ENCODE assay signal across 8 cellular contexts in genomic region chr5:32489791-32490581, GRCh38. TPM values are rescaled to one million over a fixed set of nuclear protein-coding genes. Genes with fewer than 3 reads are reported as not detected.
A peak's percentile ranks its signal among the peaks of the same experiment; 100 is the strongest.
DNase-seq lines count a peak whose midpoint lies in the region; ATAC-seq and TF ChIP-seq lines count a peak whose summit lies in the region.

No MANE protein-coding gene starts in this region.

- DNase-seq in NCI-H510A treated with DMSO at 0.1 percent for 48 hours (lab: John Stamatoyannopoulos, UW), result peak; percentile 65
- DNase-seq in NCI-H510A (lab: John Stamatoyannopoulos, UW), result no peak
- peak; percentile 94 for DNase-seq in NCI-H1105 treated with DMSO at 0.1 percent for 48 hours (lab: John Stamatoyannopoulos, UW)
- DNase-seq in activated naive CD8-positive, alpha-beta T cell treated with anti-CD3 and anti-CD28 coated beads, Interleukin-2, amount 10 ng/mL, durations not matched to agents 7 days and 5 days, result peak; percentile 55
- peak; percentile 82 to 89 for DNase-seq in cardiac muscle cell (ENCODE audit: low read depth in 1 of 2, low spot score in 1 of 2)
- DNase-seq in psoas muscle, result peak; percentile 80 to 87
- no peak for DNase-seq in vagina (ENCODE audit: extremely low spot score in 2 of 2)

- no peaks in the 10 kb centered on the region for H3K9me2 ChIP-seq in SU-DHL-6 (replicated peaks; ENCODE audit: insufficient read depth, low read length)

- peaks cover 2% of the 10 kb centered on the region for H3K27me3 Mint-ChIP-seq in activated naive CD8-positive, alpha-beta T cell treated with anti-CD3 and anti-CD28 coated beads, Interleukin-2, amount 10 ng/mL, durations not matched to agents 7 days and 5 days

- TF ChIP-seq CTCF in SU-DHL-6 (IDR thresholded peaks at IDR 0.05; ENCODE audit: insufficient read depth, low read length, poor library complexity, severe bottlenecking) (peak; percentile 42), cardiac muscle cell (IDR thresholded peaks at IDR 0.05; ENCODE audit: low read depth, low read length) (peak; percentile 67), psoas muscle (IDR thresholded peaks at IDR 0.05) (peak; percentile 74), vagina (IDR thresholded peaks at IDR 0.05) (peak; percentile 58 to 78 (median 59))

- TF ChIP-seq POLR2A in vagina (IDR thresholded peaks at IDR 0.05), result no peak

- no peaks in the 10 kb centered on the region for H3K4me1 Mint-ChIP-seq in activated naive CD8-positive, alpha-beta T cell treated with anti-CD3 and anti-CD28 coated beads, Interleukin-2, amount 10 ng/mL, durations not matched to agents 7 days and 5 days

- no peaks in the 10 kb centered on the region for H3K9me3 ChIP-seq in SU-DHL-6 (ENCODE audit: insufficient read depth, low read length)
- H3K9me3 ChIP-seq in cardiac muscle cell (ENCODE audit: low read depth), result no peaks in the 10 kb centered on the region
- H3K9me3 ChIP-seq in psoas muscle, result no peaks in the 10 kb centered on the region
- H3K9me3 ChIP-seq in vagina, result no peaks in the 10 kb centered on the region

- H3K36me3 ChIP-seq in SU-DHL-6 (ENCODE audit: low read length) (no peaks in the 10 kb centered on the region), cardiac muscle cell (no peaks in the 10 kb centered on the region), psoas muscle (ENCODE audit: insufficient read depth in 1 of 2, low read depth in 1 of 2) (no peaks in the 10 kb centered on the region), vagina (no peaks in the 10 kb centered on the region)

- intact Hi-C loops in psoas muscle (cut with DNase I), result loop anchor here (1.0 to 5.0 kb wide), 3 partner anchors 95 to 123 kb away; partner anchors contain the start of gene SUB1 (in 2 of the 2)
- intact Hi-C loops in vagina (cut with DNase I), result loop anchor here (5.0 kb wide), 2 partner anchors 102 to 122 kb away; no protein-coding TSS in a partner anchor

- no peak overlapping the region for H3K9ac ChIP-seq in SU-DHL-6 (ENCODE audit: low read length)

- no peak overlapping the region for H2AFZ ChIP-seq in SU-DHL-6 (ENCODE audit: low read depth, low read length, severe bottlenecking)

- H3K36me3 Mint-ChIP-seq in activated naive CD8-positive, alpha-beta T cell treated with anti-CD3 and anti-CD28 coated beads, Interleukin-2, amount 10 ng/mL, durations not matched to agents 7 days and 5 days, result no peaks in the 10 kb centered on the region

- H4K20me1 ChIP-seq in SU-DHL-6 (ENCODE audit: low read depth, low read length), result no peaks in the 10 kb centered on the region

- no peak overlapping the region for H3K27ac ChIP-seq in SU-DHL-6 (ENCODE audit: low read depth, low read length)
- no peak overlapping the region for H3K27ac ChIP-seq in cardiac muscle cell
- H3K27ac ChIP-seq in psoas muscle, result no peak overlapping the region
- H3K27ac ChIP-seq in vagina, result peak overlapping the region; percentile 48

- no peaks in the 10 kb centered on the region for H3K9me3 Mint-ChIP-seq in activated naive CD8-positive, alpha-beta T cell treated with anti-CD3 and anti-CD28 coated beads, Interleukin-2, amount 10 ng/mL, durations not matched to agents 7 days and 5 days

- no peaks in the 10 kb centered on the region for H3K4me1 ChIP-seq in cardiac muscle cell (ENCODE audit: low read depth)
- no peaks in the 10 kb centered on the region for H3K4me1 ChIP-seq in psoas muscle
- no peaks in the 10 kb centered on the region for H3K4me1 ChIP-seq in vagina

- H3F3A ChIP-seq in SU-DHL-6 (ENCODE audit: insufficient read depth), result no peaks in the 10 kb centered on the region

- no peak overlapping the region for H3K4me2 ChIP-seq in SU-DHL-6 (ENCODE audit: low read depth, low read length, poor library complexity, severe bottlenecking)

- H3K4me3 ChIP-seq in SU-DHL-6 (ENCODE audit: insufficient read depth, low read length, poor library complexity, severe bottlenecking) (no peak overlapping the region), cardiac muscle cell (no peak overlapping the region), psoas muscle (no peak overlapping the region), vagina (no peak overlapping the region)

- peak; percentile 58 for ATAC-seq in activated naive CD8-positive, alpha-beta T cell treated with anti-CD3 and anti-CD28 coated beads, Interleukin-2, amount 10 ng/mL, durations not matched to agents 7 days and 5 days (ENCODE audit: low read depth)
- peak; percentile 63 to 85 (median 68) for ATAC-seq in psoas muscle

- POLR2A ChIA-PET in activated naive CD8-positive, alpha-beta T cell treated with anti-CD3 and anti-CD28 coated beads, Interleukin-2, amount 10 ng/mL, durations not matched to agents 7 days and 5 days (lab: Charles Lee), result interaction anchor here (1.0 to 1.8 kb wide), 2 partner anchors 95 to 100 kb away, joined by 3 to 7 read pairs; partner anchors contain the start of gene SUB1

- H3K79me2 ChIP-seq in SU-DHL-6 (ENCODE audit: insufficient read depth, low read length), result no peaks in the 10 kb centered on the region

- H3K4me3 Mint-ChIP-seq in activated naive CD8-positive, alpha-beta T cell treated with anti-CD3 and anti-CD28 coated beads, Interleukin-2, amount 10 ng/mL, durations not matched to agents 7 days and 5 days, result no peak overlapping the region

- H3K27me3 ChIP-seq in SU-DHL-6 (ENCODE audit: low read length) (no peaks in the 10 kb centered on the region), cardiac muscle cell (no peaks in the 10 kb centered on the region), psoas muscle (ENCODE audit: insufficient read depth in 3 of 3, low read length in 2 of 3) (no peaks in the 10 kb centered on the region), vagina (no peaks in the 10 kb centered on the region)

- WGBS in psoas muscle, 3 donors, result 12 to 24% (median 20%) methylated on average over 10 of the region's 10 CpGs

- H3K27ac Mint-ChIP-seq in activated naive CD8-positive, alpha-beta T cell treated with anti-CD3 and anti-CD28 coated beads, Interleukin-2, amount 10 ng/mL, durations not matched to agents 7 days and 5 days, result no peak overlapping the region

RNA-seq across cellular contexts. Expression of gene ZFR, which starts 45.4 kb away (rescaled TPM):
- 10 to 100 TPM; 48.1 to 48.7 TPM for total RNA-seq in activated naive CD8-positive, alpha-beta T cell treated with anti-CD3 and anti-CD28 coated beads, Interleukin-2, amount 10 ng/mL, durations not matched to agents 7 days and 5 days
- total RNA-seq in cardiac muscle cell (56.4 and 75.6 TPM in 2 replicates), psoas muscle (10 to 100 TPM; 53.1 to 73.5 (median 68.8) TPM), vagina (80.8 TPM)
- polyA plus RNA-seq in cardiac muscle cell (66.5 and 105 TPM in 2 replicates), psoas muscle (10 to 100 TPM; 31.7 to 76.5 (median 38.7) TPM)

Comparison
In these comparisons a context has a peak if more than half of its experiments do, and no peak if none do; other contexts are left out.
1. DNase-seq: peak in NCI-H510A treated with DMSO at 0.1 percent for 48 hours (single experiment), NCI-H1105 treated with DMSO at 0.1 percent for 48 hours (single experiment), activated naive CD8-positive, alpha-beta T cell treated with anti-CD3 and anti-CD28 coated beads, Interleukin-2, amount 10 ng/mL, durations not matched to agents 7 days and 5 days (single experiment), cardiac muscle cell (2 of 2) and psoas muscle (2 of 2); none in NCI-H510A (single experiment) and vagina (0 of 2).
2. Peak in every context shown above with its lines, with median percentiles within 50 percentile points of each other: CTCF ChIP-seq.